ENCODE assay signal across 8 cellular contexts in genomic region chr14:59188461-59189280, GRCh38. TPM values are rescaled to one million over a fixed set of nuclear protein-coding genes. Genes with fewer than 3 reads are reported as not detected.
A peak's percentile ranks its signal among the peaks of the same experiment; 100 is the strongest.
DNase-seq lines count a peak whose midpoint lies in the region; ATAC-seq and TF ChIP-seq lines count a peak whose summit lies in the region.

Gene DAAM1, plus strand, starts transcription at chr14:59188667. Its CDS starts 74,811 bp downstream, at chr14:59263478.

- H3K36me3 ChIP-seq in DND-41 (ENCODE audit: insufficient read depth, low read length) (no peaks in the 10 kb centered on the region), Karpas-422 (ENCODE audit: insufficient read depth, low read length) (no peaks in the 10 kb centered on the region)

- TF ChIP-seq CTCF in DND-41 (IDR thresholded peaks at IDR 0.05; ENCODE audit: borderline replicate concordance, extremely low read depth, low read length, poor library complexity, severe bottlenecking): no peak

- ATAC-seq in DND-41 (ENCODE audit: insufficient read depth, low read depth): peak; percentile 97
- ATAC-seq in GM21825 (IDR thresholded peaks at IDR 0.05; ENCODE audit: unreplicated experiment): peak; percentile 85
- ATAC-seq in naive thymus-derived CD8-positive, alpha-beta T cell: peak; percentile 89

- POLR2A ChIA-PET in naive thymus-derived CD8-positive, alpha-beta T cell (lab: Charles Lee): interaction anchor here (0.6 to 1.8 kb wide), 6 partner anchors 10 to 890 kb away, joined by 3 to 8 read pairs (median 4); partner anchors contain the start of genes ARID4A, JKAMP, KIAA0586 and L3HYPDH

- no peaks in the 10 kb centered on the region for H3K9me3 Mint-ChIP-seq in naive thymus-derived CD8-positive, alpha-beta T cell

- H3K4me2 ChIP-seq in DND-41 (ENCODE audit: insufficient read depth, low read length) (peak within 1 kb of the TSS; percentile 99), Karpas-422 (ENCODE audit: low read depth, low read length, poor library complexity, severe bottlenecking) (peak within 1 kb of the TSS; percentile 97)

- H2AFZ ChIP-seq in DND-41 (ENCODE audit: low read depth, low read length): peak within 1 kb of the TSS; percentile 98
- peak within 1 kb of the TSS; percentile 99 for H2AFZ ChIP-seq in Karpas-422 (ENCODE audit: low read length)

- H3K27me3 Mint-ChIP-seq in naive thymus-derived CD8-positive, alpha-beta T cell: peaks cover 4 to 16% (median 11%) of the 10 kb centered on the region in 5 donors

- H3K4me3 Mint-ChIP-seq in naive thymus-derived CD8-positive, alpha-beta T cell: peak within 1 kb of the TSS; percentile 95 to 99 (median 98)

- DNase-seq in DND-41 (peak; percentile 97), Karpas-422 (peak; percentile 100), RPMI7951 (ENCODE audit: low read depth) (peak; percentile 97), fibroblast of gingiva (ENCODE audit: low read depth) (peak; percentile 97)
- peak; percentile 88 to 92 for DNase-seq in activated T-helper 1 cell treated with anti-CD3 and anti-CD28 coated beads, Interleukin-2, amount 50 U/mL, for 16 hours (ENCODE audit: low read depth in 1 of 2, low spot score in 1 of 2)
- DNase-seq in naive thymus-derived CD8-positive, alpha-beta T cell: peak; percentile 84 to 99 (median 96)
- peak; percentile 88 to 98 (median 96) for DNase-seq in stimulated activated naive CD4-positive, alpha-beta T cell (lab: John Stamatoyannopoulos, UW)

- no peaks in the 10 kb centered on the region for H3K9me2 ChIP-seq in Karpas-422 (replicated peaks; ENCODE audit: insufficient read depth, low read length)

- H3K79me2 ChIP-seq in DND-41 (ENCODE audit: insufficient read depth, low read length): no peaks in the 10 kb centered on the region
- peaks cover 19% of the 10 kb centered on the region for H3K79me2 ChIP-seq in Karpas-422 (ENCODE audit: low read length)

- H3K27ac ChIP-seq in DND-41 (ENCODE audit: low read length) (peak within 1 kb of the TSS; percentile 65), Karpas-422 (ENCODE audit: low read length) (peak within 1 kb of the TSS; percentile 12; the same call in 1 of the 2 replicates)

- H4K20me1 ChIP-seq in DND-41 (ENCODE audit: insufficient read depth, low read length) (peaks cover 17% of the 10 kb centered on the region; the same call in 1 of the 2 replicates), Karpas-422 (ENCODE audit: insufficient read depth, low read depth, low read length) (peaks cover 26% of the 10 kb centered on the region)

- H3K27me3 ChIP-seq in DND-41 (ENCODE audit: insufficient read depth, low read length, poor library complexity) (peaks cover 50% of the 10 kb centered on the region), Karpas-422 (ENCODE audit: low read length) (0 out of 2 replicates have a peak, but pooled peaks cover 3% of the 10 kb centered on the region)

- H3K4me1 Mint-ChIP-seq in naive thymus-derived CD8-positive, alpha-beta T cell: peaks cover 13 to 26% (median 17%) of the 10 kb centered on the region in 4 donors

- peak within 1 kb of the TSS; percentile 88 to 98 (median 96) for H3K27ac Mint-ChIP-seq in naive thymus-derived CD8-positive, alpha-beta T cell

- H3K4me3 ChIP-seq in DND-41 (ENCODE audit: low read depth in 1 of 2, low read length in 2 of 2) (peak within 1 kb of the TSS; percentile 68 to 86), Karpas-422 (ENCODE audit: low read length) (peak within 1 kb of the TSS; percentile 90)

- peaks cover 26% of the 10 kb centered on the region for H3K4me1 ChIP-seq in DND-41 (ENCODE audit: insufficient read depth, low read length)
- H3K4me1 ChIP-seq in Karpas-422 (ENCODE audit: low read length): peaks cover 39% of the 10 kb centered on the region

- no peaks in the 10 kb centered on the region for H3K36me3 Mint-ChIP-seq in naive thymus-derived CD8-positive, alpha-beta T cell

- H3K9me3 ChIP-seq in DND-41 (ENCODE audit: insufficient read depth, low read length, severe bottlenecking): no peaks in the 10 kb centered on the region
- no peaks in the 10 kb centered on the region for H3K9me3 ChIP-seq in Karpas-422 (ENCODE audit: low read length)

- peak within 1 kb of the TSS; percentile 71 for H3K9ac ChIP-seq in DND-41 (ENCODE audit: low read depth, low read length)
- H3K9ac ChIP-seq in Karpas-422 (ENCODE audit: low read length): peak within 1 kb of the TSS; percentile 80

RNA-seq across cellular contexts. Expression of gene DAAM1, which starts in this region (rescaled TPM):
- total RNA-seq in Karpas-422 (2014; rRNA removed; shearing (Covaris generic); ENCODE audit: low replicate concordance): 25.9 and 43.8 TPM in 2 replicates
- total RNA-seq in RPMI7951 (2014; rRNA removed; shearing (Covaris generic)): 8.7 and 27.4 TPM in 2 replicates
- 10 to 100 TPM; 15.9 to 18.1 TPM for total RNA-seq in naive thymus-derived CD8-positive, alpha-beta T cell
- 1 to 10 TPM; 4.6 to 8.1 (median 4.9) TPM for polyA plus RNA-seq in naive thymus-derived CD8-positive, alpha-beta T cell

Comparison
In these comparisons a context has a peak if more than half of its experiments do, and no peak if none do; other contexts are left out.
1. Peak in every context shown above with its lines: DNase-seq, ATAC-seq, H3K4me3 ChIP-seq and H3K27ac ChIP-seq.